ENCODE assay signal across 28 cellular contexts in the genomic region with DNA sequence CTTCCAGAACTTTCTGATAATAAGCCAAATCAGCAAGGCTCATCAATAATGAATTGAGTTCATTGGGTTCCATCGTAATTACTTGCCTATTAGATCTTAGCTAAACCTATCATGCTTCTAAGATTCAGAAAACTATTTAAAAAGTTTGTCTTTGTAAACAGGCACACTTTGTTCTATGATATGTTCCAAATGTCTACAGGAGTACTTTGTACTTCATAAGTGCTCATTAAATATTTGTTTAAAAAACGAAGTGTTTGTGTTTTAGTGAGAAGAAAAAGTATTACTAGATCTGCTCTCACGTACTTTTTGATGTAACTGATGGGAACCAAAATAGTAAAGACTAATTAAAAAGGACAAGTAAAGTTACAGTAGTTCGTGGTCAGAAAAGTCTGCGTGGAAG.
"Had no signal": no experiment of that assay in that cellular context is flagged by ENCODE, and none has a peak within 500 bp of the region (broad histone marks: within the 10 kb centered on the region; RNA-seq: fewer than 3 reads in every experiment).

No MANE protein-coding gene starts in this region.

- H3K4me3 ChIP-seq: pancreas, psoas muscle, right lobe of liver, sigmoid colon, stomach, tibial artery, transverse colon, vagina had no signal

- H3K36me3 Mint-ChIP-seq: naive B cell; stimulated activated effector memory CD8-positive, alpha-beta T cell treated with anti-CD3 and anti-CD28 coated beads, Interleukin-12 subunit alpha, Interleukin-12 subunit beta, amount 100 ng/mL, for 72 hours; stimulated activated naive B cell treated with anti-CD40 and anti-IgM and Interleukin-4, amounts not matched to agents 10 μg/mL and 1 μg/mL and 100 μg/mL, for 72 hours had no signal

- H3K27me3 Mint-ChIP-seq: naive B cell; progenitor cell of endocrine pancreas; stimulated activated naive B cell treated with anti-CD40 and anti-IgM and Interleukin-4, amounts not matched to agents 10 μg/mL and 1 μg/mL and 100 μg/mL, for 72 hours; stimulated activated naive CD8-positive, alpha-beta T cell treated with anti-CD3 and anti-CD28 coated beads, Interleukin-15, Interleukin-2, amounts not matched to agents 100 ng/mL and 50 ng/mL, for 24 hours; type B pancreatic cell had no signal

- ATAC-seq: naive thymus-derived CD8-positive, alpha-beta T cell; natural killer cell treated with Interleukin-12 subunit alpha and Interleukin-12 subunit beta and Interleukin-15 and Interleukin-18, amount 100 ng/mL, for 72 hours; pancreas; psoas muscle; right cardiac atrium; right lobe of liver; stimulated activated effector memory CD8-positive, alpha-beta T cell treated with anti-CD3 and anti-CD28 coated beads, Interleukin-12 subunit alpha, Interleukin-12 subunit beta, amount 100 ng/mL, for 72 hours; stimulated activated naive B cell treated with anti-CD40 and anti-IgM and Interleukin-4, amounts not matched to agents 10 μg/mL and 1 μg/mL and 100 μg/mL, for 72 hours had no signal

- H3K4me1 Mint-ChIP-seq: naive B cell; naive thymus-derived CD8-positive, alpha-beta T cell; nephron progenitor cell; neural crest cell; stimulated activated effector memory CD8-positive, alpha-beta T cell treated with anti-CD3 and anti-CD28 coated beads, Interleukin-12 subunit alpha, Interleukin-12 subunit beta, amount 100 ng/mL, for 72 hours; stimulated activated naive B cell treated with anti-CD40 and anti-IgM and Interleukin-4, amounts not matched to agents 10 μg/mL and 1 μg/mL and 100 μg/mL, for 72 hours had no signal

- H3K36me3 ChIP-seq: neutrophil, pancreas, right lobe of liver, sigmoid colon, stomach, tibial artery, transverse colon, vagina had no signal

- H3K4me1 ChIP-seq: psoas muscle, right lobe of liver, sigmoid colon, tibial artery, transverse colon, vagina had no signal

- FAIRE-seq: pancreas, small intestine, urothelium cell line had no signal

- H3K27ac Mint-ChIP-seq: naive B cell; naive thymus-derived CD8-positive, alpha-beta T cell; natural killer cell treated with Interleukin-12 subunit alpha and Interleukin-12 subunit beta and Interleukin-15 and Interleukin-18, amount 100 ng/mL, for 72 hours; nephron progenitor cell; progenitor cell of endocrine pancreas; stimulated activated effector memory CD8-positive, alpha-beta T cell treated with anti-CD3 and anti-CD28 coated beads, Interleukin-12 subunit alpha, Interleukin-12 subunit beta, amount 100 ng/mL, for 72 hours; stimulated activated naive B cell treated with anti-CD40 and anti-IgM and Interleukin-4, amounts not matched to agents 10 μg/mL and 1 μg/mL and 100 μg/mL, for 72 hours; stimulated activated naive CD8-positive, alpha-beta T cell treated with anti-CD3 and anti-CD28 coated beads, Interleukin-15, Interleukin-2, amounts not matched to agents 100 ng/mL and 50 ng/mL, for 24 hours; type B pancreatic cell had no signal

- DNase-seq: naive B cell; naive thymus-derived CD8-positive, alpha-beta T cell; nephron progenitor cell; occipital lobe; pancreas; psoas muscle; right cardiac atrium; right lobe of liver; sigmoid colon; small intestine; stimulated activated CD4-positive, alpha-beta T cell treated with anti-CD3 and anti-CD28 coated beads, Interleukin-15, amount 100 ng/mL, for 24 hours; stimulated activated CD4-positive, alpha-beta T cell treated with anti-CD3 and anti-CD28 coated beads, Interleukin-2, amount 100 ng/mL, for 24 hours; stimulated activated CD4-positive, alpha-beta T cell treated with anti-CD3 and anti-CD28 coated beads, Interleukin-2, amount 100 ng/mL, for 48 hours; stimulated activated CD4-positive, alpha-beta T cell treated with anti-CD3 and anti-CD28 coated beads, Interleukin-4, amount 100 ng/mL, for 24 hours; stimulated activated naive B cell treated with anti-CD40 and anti-IgM and Interleukin-4, amounts not matched to agents 10 μg/mL and 1 μg/mL and 100 μg/mL, for 72 hours; stimulated activated naive CD4-positive, alpha-beta T cell treated with Interleukin-2 at 50 U/mL for 16 hours; stomach; tibial artery; transverse colon had no signal

- H3K27me3 ChIP-seq: neutrophil, pancreas, right lobe of liver, sigmoid colon, stomach, tibial artery, transverse colon, vagina had no signal

- H3K9me3 ChIP-seq: pancreas, psoas muscle, right lobe of liver, stomach, tibial artery, transverse colon, vagina had no signal

- H3K27ac ChIP-seq: neutrophil, pancreas, psoas muscle, right lobe of liver, sigmoid colon, stomach, tibial artery, transverse colon, vagina had no signal

- H3K4me3 Mint-ChIP-seq: naive B cell; naive thymus-derived CD8-positive, alpha-beta T cell; natural killer cell treated with Interleukin-12 subunit alpha and Interleukin-12 subunit beta and Interleukin-15 and Interleukin-18, amount 100 ng/mL, for 72 hours; nephron progenitor cell; neural crest cell; stimulated activated effector memory CD8-positive, alpha-beta T cell treated with anti-CD3 and anti-CD28 coated beads, Interleukin-12 subunit alpha, Interleukin-12 subunit beta, amount 100 ng/mL, for 72 hours; stimulated activated naive B cell treated with anti-CD40 and anti-IgM and Interleukin-4, amounts not matched to agents 10 μg/mL and 1 μg/mL and 100 μg/mL, for 72 hours; stimulated activated naive CD8-positive, alpha-beta T cell treated with anti-CD3 and anti-CD28 coated beads, Interleukin-15, Interleukin-2, amounts not matched to agents 100 ng/mL and 50 ng/mL, for 24 hours; type B pancreatic cell had no signal
